1 cellular context compared by ENCODE assay signal in the genomic region with DNA sequence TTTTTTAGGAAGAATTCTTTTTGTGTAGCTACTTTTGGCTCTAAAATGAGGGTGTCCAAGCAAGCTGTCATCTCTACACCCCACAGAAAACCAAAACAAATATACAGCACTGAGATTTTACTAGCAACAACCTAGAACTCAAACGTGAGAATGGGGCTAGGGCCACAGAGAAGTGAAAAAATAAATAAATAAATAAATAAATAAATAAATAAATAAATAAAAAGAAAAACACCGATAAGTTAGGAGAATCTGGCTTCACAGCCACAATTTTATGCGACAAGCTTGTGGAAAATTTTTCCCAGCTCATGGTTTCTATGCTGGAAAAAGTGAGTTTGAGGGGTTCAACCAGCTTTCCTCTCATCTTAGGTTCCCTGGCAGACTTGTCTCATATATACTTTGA.
TF ChIP-seq lines count a peak whose summit lies in the region.

No MANE protein-coding gene starts in this region.

TF ChIP-seq in HEK293, 187 proteins besides CTCF, POLR2A, EP300 and RAD21 (continued from another document):
- TF ChIP-seq, protein P1, sequence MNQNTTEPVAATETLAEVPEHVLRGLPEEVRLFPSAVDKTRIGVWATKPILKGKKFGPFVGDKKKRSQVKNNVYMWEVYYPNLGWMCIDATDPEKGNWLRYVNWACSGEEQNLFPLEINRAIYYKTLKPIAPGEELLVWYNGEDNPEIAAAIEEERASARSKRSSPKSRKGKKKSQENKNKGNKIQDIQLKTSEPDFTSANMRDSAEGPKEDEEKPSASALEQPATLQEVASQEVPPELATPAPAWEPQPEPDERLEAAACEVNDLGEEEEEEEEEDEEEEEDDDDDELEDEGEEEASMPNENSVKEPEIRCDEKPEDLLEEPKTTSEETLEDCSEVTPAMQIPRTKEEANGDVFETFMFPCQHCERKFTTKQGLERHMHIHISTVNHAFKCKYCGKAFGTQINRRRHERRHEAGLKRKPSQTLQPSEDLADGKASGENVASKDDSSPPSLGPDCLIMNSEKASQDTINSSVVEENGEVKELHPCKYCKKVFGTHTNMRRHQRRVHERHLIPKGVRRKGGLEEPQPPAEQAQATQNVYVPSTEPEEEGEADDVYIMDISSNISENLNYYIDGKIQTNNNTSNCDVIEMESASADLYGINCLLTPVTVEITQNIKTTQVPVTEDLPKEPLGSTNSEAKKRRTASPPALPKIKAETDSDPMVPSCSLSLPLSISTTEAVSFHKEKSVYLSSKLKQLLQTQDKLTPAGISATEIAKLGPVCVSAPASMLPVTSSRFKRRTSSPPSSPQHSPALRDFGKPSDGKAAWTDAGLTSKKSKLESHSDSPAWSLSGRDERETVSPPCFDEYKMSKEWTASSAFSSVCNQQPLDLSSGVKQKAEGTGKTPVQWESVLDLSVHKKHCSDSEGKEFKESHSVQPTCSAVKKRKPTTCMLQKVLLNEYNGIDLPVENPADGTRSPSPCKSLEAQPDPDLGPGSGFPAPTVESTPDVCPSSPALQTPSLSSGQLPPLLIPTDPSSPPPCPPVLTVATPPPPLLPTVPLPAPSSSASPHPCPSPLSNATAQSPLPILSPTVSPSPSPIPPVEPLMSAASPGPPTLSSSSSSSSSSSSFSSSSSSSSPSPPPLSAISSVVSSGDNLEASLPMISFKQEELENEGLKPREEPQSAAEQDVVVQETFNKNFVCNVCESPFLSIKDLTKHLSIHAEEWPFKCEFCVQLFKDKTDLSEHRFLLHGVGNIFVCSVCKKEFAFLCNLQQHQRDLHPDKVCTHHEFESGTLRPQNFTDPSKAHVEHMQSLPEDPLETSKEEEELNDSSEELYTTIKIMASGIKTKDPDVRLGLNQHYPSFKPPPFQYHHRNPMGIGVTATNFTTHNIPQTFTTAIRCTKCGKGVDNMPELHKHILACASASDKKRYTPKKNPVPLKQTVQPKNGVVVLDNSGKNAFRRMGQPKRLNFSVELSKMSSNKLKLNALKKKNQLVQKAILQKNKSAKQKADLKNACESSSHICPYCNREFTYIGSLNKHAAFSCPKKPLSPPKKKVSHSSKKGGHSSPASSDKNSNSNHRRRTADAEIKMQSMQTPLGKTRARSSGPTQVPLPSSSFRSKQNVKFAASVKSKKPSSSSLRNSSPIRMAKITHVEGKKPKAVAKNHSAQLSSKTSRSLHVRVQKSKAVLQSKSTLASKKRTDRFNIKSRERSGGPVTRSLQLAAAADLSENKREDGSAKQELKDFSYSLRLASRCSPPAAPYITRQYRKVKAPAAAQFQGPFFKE (tag by site-specific recombination; IDR thresholded peaks at IDR 0.05; ENCODE audit: borderline replicate concordance), result no peak
- TF ChIP-seq ZNF155 (tag by site-specific recombination; IDR thresholded peaks at IDR 0.05) (no peak), ZNF677 (tag by site-specific recombination; IDR thresholded peaks at IDR 0.05) (no peak), ZNF555 (tag by site-specific recombination; conservative IDR thresholded peaks at IDR 0.05) (peak; percentile 66), ZNF658 (tag by site-specific recombination; IDR thresholded peaks at IDR 0.05) (no peak), ZNF623 (tag by site-specific recombination; IDR thresholded peaks at IDR 0.05) (peak; percentile 47), ZBTB21 (tag by site-specific recombination; IDR thresholded peaks at IDR 0.05) (no peak), ZNF202 (tag by site-specific recombination; IDR thresholded peaks at IDR 0.05; ENCODE audit: borderline replicate concordance) (0 out of 2 replicates have a peak, but pooled peaks have one; percentile 64), ZNF426 (tag by site-specific recombination; IDR thresholded peaks at IDR 0.05) (peak; percentile 68)
